Comparison of ENCODE assay signal across 8 cellular contexts in genomic region chr14:21268612-21269251, GRCh38. TPM values are rescaled to one million over a fixed set of nuclear protein-coding genes. Genes with fewer than 3 reads are reported as not detected.
DNase-seq lines count a peak whose midpoint lies in the region; ATAC-seq and TF ChIP-seq lines count a peak whose summit lies in the region.

No MANE protein-coding gene starts in this region.

- peaks cover 28% of the 10 kb centered on the region for H3K36me3 ChIP-seq in left ventricle myocardium inferior

- no peaks in the 10 kb centered on the region for H3K27me3 ChIP-seq in left ventricle myocardium inferior (ENCODE audit: low read depth)

- no peak for TF ChIP-seq CTCF in left ventricle myocardium inferior (IDR thresholded peaks at IDR 0.05; ENCODE audit: borderline replicate concordance)

- peaks cover 34% of the 10 kb centered on the region for H3K4me1 Mint-ChIP-seq in activated naive CD8-positive, alpha-beta T cell (ENCODE audit: low read depth)

- peak; percentile 55 for DNase-seq in stimulated activated CD4-positive, alpha-beta T cell treated with anti-CD3 and anti-CD28 coated beads, Interleukin-4, amount 100 ng/mL, for 24 hours
- DNase-seq in stimulated activated CD4-positive, alpha-beta T cell treated with anti-CD3 and anti-CD28 coated beads, Interleukin-4, amount 100 ng/mL, for 4 hours = no peak
- DNase-seq in NCI-H460 (ENCODE audit: extremely low read depth, low read depth) (peak; percentile 56), left ventricle myocardium inferior (no peak), renal cortical epithelial cell (ENCODE audit: low read depth) (peak; percentile 58)

- H3K9me3 ChIP-seq in left ventricle myocardium inferior (replicated peaks) = no peaks in the 10 kb centered on the region

- H3K4me3 Mint-ChIP-seq in activated naive CD8-positive, alpha-beta T cell = peak overlapping the region; percentile 100

- H3K4me3 ChIP-seq in left ventricle myocardium inferior = peak overlapping the region; percentile 76

- no peak for ATAC-seq in GM21529 (IDR thresholded peaks at IDR 0.05; ENCODE audit: unreplicated experiment)
- ATAC-seq in HG03354 (IDR thresholded peaks at IDR 0.05; ENCODE audit: poor library complexity, severe bottlenecking, unreplicated experiment) = no peak

- intact Hi-C loops in left ventricle myocardium inferior (cut with micrococcal nuclease) = no loop called here

- no peaks in the 10 kb centered on the region for H3K9me3 Mint-ChIP-seq in activated naive CD8-positive, alpha-beta T cell (ENCODE audit: low read depth)

- peak overlapping the region; percentile 92 for H3K27ac ChIP-seq in left ventricle myocardium inferior (replicated peaks)

- peaks cover 27% of the 10 kb centered on the region for H3K36me3 Mint-ChIP-seq in activated naive CD8-positive, alpha-beta T cell

- peaks cover 60% of the 10 kb centered on the region for H3K4me1 ChIP-seq in left ventricle myocardium inferior

- H3K27me3 Mint-ChIP-seq in activated naive CD8-positive, alpha-beta T cell = no peaks in the 10 kb centered on the region

- peak overlapping the region; percentile 100 for H3K27ac Mint-ChIP-seq in activated naive CD8-positive, alpha-beta T cell

RNA-seq across cellular contexts. Expression of gene HNRNPC, which starts 0.5 kb away (rescaled TPM):
- total RNA-seq in NCI-H460 (2014; rRNA removed; shearing (Covaris generic)) = 1,048 and 1,119 TPM in 2 replicates
- 698 and 876 TPM in 2 replicates for polyA plus RNA-seq in NCI-H460 (2014; cell fraction: nucleus; rRNA removed)
- total RNA-seq in left ventricle myocardium inferior (273 TPM), renal cortical epithelial cell (524 and 834 TPM in 2 replicates)

RNA-seq across cellular contexts. Expression of gene RPGRIP1, which starts 11.2 kb away (rescaled TPM):
- total RNA-seq in NCI-H460 (2014; rRNA removed; shearing (Covaris generic)) = 0.05 TPM in 1 of 2 replicates, not detected in the other
- polyA plus RNA-seq in NCI-H460 (2014; cell fraction: nucleus; rRNA removed) = 0.04 and 0.10 TPM in 2 replicates
- total RNA-seq in left ventricle myocardium inferior = 0.30 TPM
- 0.05 TPM in 1 of 2 replicates, not detected in the other for total RNA-seq in renal cortical epithelial cell

Comparison
In these comparisons a context has a peak if more than half of its experiments do, and no peak if none do; other contexts are left out.
1. DNase-seq: peak in stimulated activated CD4-positive, alpha-beta T cell treated with anti-CD3 and anti-CD28 coated beads, Interleukin-4, amount 100 ng/mL, for 24 hours (single experiment), NCI-H460 (single experiment) and renal cortical epithelial cell (single experiment); none in stimulated activated CD4-positive, alpha-beta T cell treated with anti-CD3 and anti-CD28 coated beads, Interleukin-4, amount 100 ng/mL, for 4 hours (0 of 2) and left ventricle myocardium inferior (single experiment).